In genomic region chr2:171922230-171923022, GRCh38 we compare ENCODE assay signal across 8 cellular contexts. TPM values are rescaled to one million over a fixed set of nuclear protein-coding genes. Genes with fewer than 3 reads are reported as not detected.
DNase-seq lines count a peak whose midpoint lies in the region; ATAC-seq, FAIRE-seq and TF ChIP-seq lines count a peak whose summit lies in the region.

TSS of gene HAT1 (plus strand) at chr2:171922461. CDS start at chr2:171922501, 40 bp downstream.

- DNase-seq in NCI-H187 treated with DMSO at 0.1 percent for 48 hours (lab: John Stamatoyannopoulos, UW) = peak; percentile 71
- DNase-seq in anterior cingulate cortex (lab: John Stamatoyannopoulos, UW) = peak; percentile 78 to 99 (median 96)
- peak; percentile 98 for DNase-seq in right atrium auricular region (ENCODE audit: low spot score)
- DNase-seq in psoas muscle = peak; percentile 97 to 98
- DNase-seq in urothelium cell line (ENCODE audit: low spot score) = peak; percentile 97

- H3K27ac ChIP-seq in right atrium auricular region (peak within 1 kb of the TSS; percentile 90 to 91), psoas muscle (peak within 1 kb of the TSS; percentile 97)

- FAIRE-seq in urothelium cell line (lab: Jason Lieb, UNC) = no peak

- ATAC-seq in GM18499 (IDR thresholded peaks at IDR 0.05; ENCODE audit: insufficient read depth, unreplicated experiment) (peak; percentile 82), HG02943 (IDR thresholded peaks at IDR 0.05; ENCODE audit: low read depth, unreplicated experiment) (peak; percentile 96), psoas muscle (peak; percentile 99)

- H3K27me3 ChIP-seq in right atrium auricular region = no peaks in the 10 kb centered on the region
- no peaks in the 10 kb centered on the region for H3K27me3 ChIP-seq in psoas muscle (ENCODE audit: insufficient read depth in 3 of 3, low read length in 2 of 3)

- H3K4me3 ChIP-seq in right atrium auricular region = peak within 1 kb of the TSS; percentile 74 to 95
- H3K4me3 ChIP-seq in psoas muscle = peak within 1 kb of the TSS; percentile 95

- peaks cover 0 to 18% of the 10 kb centered on the region in 2 donors for H3K4me1 ChIP-seq in right atrium auricular region
- H3K4me1 ChIP-seq in psoas muscle = peaks cover 26% of the 10 kb centered on the region

- H3K36me3 ChIP-seq in right atrium auricular region (no peaks in the 10 kb centered on the region), psoas muscle (ENCODE audit: insufficient read depth in 1 of 2, low read depth in 1 of 2) (peaks cover 0 to 22% of the 10 kb centered on the region in 2 donors)

- TF ChIP-seq CTCF in right atrium auricular region (IDR thresholded peaks at IDR 0.05) (no peak), psoas muscle (IDR thresholded peaks at IDR 0.05) (no peak)

- H3K9me3 ChIP-seq in right atrium auricular region (no peaks in the 10 kb centered on the region), psoas muscle (no peaks in the 10 kb centered on the region)

- 0 to 1% (median 0%) methylated on average over 51 to 61 of the region's 61 CpGs for WGBS in psoas muscle, 3 donors

- intact Hi-C loops in T-helper 2 cell treated with Interferon-gamma antibody and Interleukin-4, amounts not matched to agents 100 ng/mL and 5 ng/mL, for 36 hours (cut with micrococcal nuclease) = loop anchor here (1.0 to 10.0 kb wide), 5 partner anchors 28 to 634 kb away; partner anchors contain the start of genes DLX2, PDK1 and SLC25A12
- intact Hi-C loops in psoas muscle (cut with DNase I) = loop anchor here in 1 of 2 donors (2.0 to 10.0 kb wide), 2 partner anchors 28 to 182 kb away; partner anchors contain the start of genes DLX2 and SLC25A12

RNA-seq across cellular contexts. Expression of gene HAT1, which starts in this region (rescaled TPM):
- total RNA-seq in T-helper 2 cell treated with Interferon-gamma antibody and Interleukin-4, amounts not matched to agents 100 ng/mL and 5 ng/mL, for 36 hours = 68.3 and 71.6 TPM in 2 replicates
- total RNA-seq in right atrium auricular region (10 to 100 TPM; 22.8 to 25.8 TPM), psoas muscle (10 to 100 TPM; 31.8 to 66.5 (median 44.5) TPM)
- 10 to 100 TPM; 54.7 to 94.6 (median 60.9) TPM for polyA plus RNA-seq in psoas muscle

Comparison
In these comparisons a context has a peak if more than half of its experiments do, and no peak if none do; other contexts are left out.
1. Peak in every context shown above with its lines: DNase-seq, ATAC-seq, H3K4me3 ChIP-seq and H3K27ac ChIP-seq.